Comparison of ENCODE assay signal across 21 cellular contexts in the genomic region with DNA sequence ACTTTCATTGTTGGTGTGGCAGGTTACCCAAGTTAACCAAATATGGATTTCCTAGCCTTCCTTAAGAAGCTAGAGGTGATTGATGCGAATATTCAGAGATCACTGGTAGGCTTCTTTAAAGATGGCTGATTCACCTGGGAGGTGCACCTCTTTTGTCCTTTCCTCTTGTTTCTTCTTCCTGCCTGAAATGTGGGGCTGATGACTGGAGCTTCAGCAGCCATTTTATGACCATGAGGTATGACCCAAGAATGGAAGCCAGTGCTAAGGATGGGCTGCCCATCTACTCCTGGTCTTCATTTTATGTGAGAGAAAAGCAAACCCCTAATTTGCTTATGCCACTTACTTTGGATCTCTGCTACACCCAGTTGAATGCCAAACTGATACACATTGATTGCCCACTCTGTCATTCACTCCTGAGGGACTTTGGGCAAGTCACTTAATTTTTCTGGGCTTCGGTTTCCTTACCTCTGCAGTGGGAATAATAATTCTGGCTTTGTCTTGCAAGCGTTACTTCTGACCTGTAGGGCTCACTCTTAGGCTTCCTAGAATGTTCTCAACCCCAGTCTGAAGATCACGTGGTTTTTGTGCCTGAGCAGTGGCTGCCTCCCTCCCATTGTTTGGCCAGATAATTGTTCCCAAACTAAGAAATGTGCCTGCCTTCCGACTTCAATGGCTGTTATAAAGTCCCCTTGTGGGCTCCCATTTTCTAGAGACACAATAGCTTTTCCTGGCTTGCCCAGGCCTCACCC.
"Had no signal": no experiment of that assay in that cellular context is flagged by ENCODE, and none has a peak within 500 bp of the region (broad histone marks: within the 10 kb centered on the region; RNA-seq: fewer than 3 reads in every experiment).

No MANE protein-coding gene starts in this region.

- H3K9me3 ChIP-seq: colonic mucosa, right lobe of liver, tibial artery, upper lobe of left lung, uterus had no signal

- H3K79me2 ChIP-seq: parathyroid adenoma had no signal

- H3K27me3 ChIP-seq: colonic mucosa, right lobe of liver, upper lobe of left lung, uterus had no signal

- H3K4me3 Mint-ChIP-seq: naive thymus-derived CD4-positive, alpha-beta T cell; stimulated activated memory B cell treated with anti-CD40 and anti-IgM and Interleukin-4, amounts not matched to agents 10 μg/mL and 1 μg/mL and 100 μg/mL, for 72 hours; stimulated activated naive CD8-positive, alpha-beta T cell treated with anti-CD3 and anti-CD28 coated beads, Interleukin-15, Interleukin-2, amounts not matched to agents 100 ng/mL and 50 ng/mL, for 24 hours had no signal

- H3K4me1 Mint-ChIP-seq: naive thymus-derived CD4-positive, alpha-beta T cell; stimulated activated memory B cell treated with anti-CD40 and anti-IgM and Interleukin-4, amounts not matched to agents 10 μg/mL and 1 μg/mL and 100 μg/mL, for 72 hours had no signal

- H3K4me1 ChIP-seq: colonic mucosa, heart right ventricle, parathyroid adenoma, psoas muscle, right lobe of liver, spleen, tibial artery, uterus had no signal

- H3K9me3 Mint-ChIP-seq: stimulated activated memory B cell treated with anti-CD40 and anti-IgM and Interleukin-4, amounts not matched to agents 10 μg/mL and 1 μg/mL and 100 μg/mL, for 72 hours; stimulated activated naive CD8-positive, alpha-beta T cell treated with anti-CD3 and anti-CD28 coated beads, Interleukin-15, Interleukin-2, amounts not matched to agents 100 ng/mL and 50 ng/mL, for 24 hours had no signal

- DNase-seq: colonic mucosa; effector CD8-positive, alpha-beta T cell; heart right ventricle; hypothalamus; kidney glomerular epithelial cell; mesendoderm; naive thymus-derived CD4-positive, alpha-beta T cell; occipital lobe; psoas muscle; right lobe of liver; spleen; stimulated activated CD4-positive, alpha-beta T cell treated with anti-CD3 and anti-CD28 coated beads, Interleukin-15, amount 100 ng/mL, for 24 hours; stimulated activated CD4-positive, alpha-beta T cell treated with anti-CD3 and anti-CD28 coated beads, Interleukin-1b, Interleukin-23, amount 100 ng/mL, for 48 hours; stimulated activated CD4-positive, alpha-beta T cell treated with anti-CD3 and anti-CD28 coated beads, Interleukin-4, amount 100 ng/mL, for 24 hours; upper lobe of left lung; uterus had no signal

- H3K36me3 ChIP-seq: colonic mucosa, heart right ventricle, right lobe of liver, spleen, tibial artery, upper lobe of left lung, uterus had no signal

- H2AFZ ChIP-seq: parathyroid adenoma had no signal

- ATAC-seq: esophagus mucosa; heart right ventricle; naive thymus-derived CD4-positive, alpha-beta T cell; psoas muscle; right lobe of liver; stimulated activated memory B cell treated with anti-CD40 and anti-IgM and Interleukin-4, amounts not matched to agents 10 μg/mL and 1 μg/mL and 100 μg/mL, for 72 hours had no signal

- H3K9ac ChIP-seq: parathyroid adenoma had no signal

- H3K36me3 Mint-ChIP-seq: naive thymus-derived CD4-positive, alpha-beta T cell; stimulated activated memory B cell treated with anti-CD40 and anti-IgM and Interleukin-4, amounts not matched to agents 10 μg/mL and 1 μg/mL and 100 μg/mL, for 72 hours had no signal

- H3K4me3 ChIP-seq: colonic mucosa, heart right ventricle, psoas muscle, right lobe of liver, spleen, tibial artery, upper lobe of left lung, uterus had no signal

- H3K27ac Mint-ChIP-seq: naive thymus-derived CD4-positive, alpha-beta T cell; stimulated activated memory B cell treated with anti-CD40 and anti-IgM and Interleukin-4, amounts not matched to agents 10 μg/mL and 1 μg/mL and 100 μg/mL, for 72 hours; stimulated activated naive CD8-positive, alpha-beta T cell treated with anti-CD3 and anti-CD28 coated beads, Interleukin-15, Interleukin-2, amounts not matched to agents 100 ng/mL and 50 ng/mL, for 24 hours had no signal

- H3K27ac ChIP-seq: colonic mucosa, heart right ventricle, parathyroid adenoma, psoas muscle, right lobe of liver, spleen, tibial artery, upper lobe of left lung, uterus had no signal
